In genomic region chrX:154728791-154729190, GRCh38 we compare ENCODE assay signal across 1 cellular context.
TF ChIP-seq lines count a peak whose summit lies in the region.

No MANE protein-coding gene starts in this region.

TF ChIP-seq in IMR-90, 13 proteins besides CTCF, POLR2A, EP300 and RAD21:
- TF ChIP-seq MXI1 (IDR thresholded peaks at IDR 0.05; ENCODE audit: borderline replicate concordance, low read depth, low read length), result no peak
- TF ChIP-seq CEBPB (IDR thresholded peaks at IDR 0.05; ENCODE audit: low read depth, low read length), result no peak
- TF ChIP-seq BHLHE40 (IDR thresholded peaks at IDR 0.05; ENCODE audit: low read depth, low read length), result no peak
